Comparison of ENCODE assay signal across 8 cellular contexts in the genomic region with DNA sequence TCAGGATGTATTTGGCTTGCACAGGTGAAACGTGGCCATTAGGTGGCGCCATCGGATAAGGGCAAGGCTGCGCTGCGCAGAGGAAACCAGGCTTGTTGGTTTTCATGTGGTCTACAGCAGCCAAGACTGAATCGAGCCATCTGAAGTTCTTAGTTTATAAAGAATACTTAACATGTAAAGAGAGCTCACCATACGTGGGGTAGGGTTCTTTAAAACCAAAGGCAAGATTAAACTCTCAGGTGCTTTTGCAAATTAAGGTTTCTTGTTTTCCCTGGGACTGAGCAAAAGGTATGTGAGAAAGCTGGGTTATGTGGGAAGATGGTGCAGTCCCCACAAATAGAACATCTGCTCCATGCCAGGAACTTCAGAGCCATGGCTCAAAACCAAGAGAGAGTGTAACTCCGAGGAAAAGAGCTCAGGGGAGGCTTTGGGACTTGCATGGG. TPM values are rescaled to one million over a fixed set of nuclear protein-coding genes. Genes with fewer than 3 reads are reported as not detected.
DNase-seq lines count a peak whose midpoint lies in the region; ATAC-seq, FAIRE-seq and TF ChIP-seq lines count a peak whose summit lies in the region.

No MANE protein-coding gene starts in this region.

- H3K27ac ChIP-seq in A549 = no peak overlapping the region
- no peak overlapping the region for H3K27ac ChIP-seq in upper lobe of right lung

- H3K9me3 ChIP-seq in A549 (no peaks in the 10 kb centered on the region), upper lobe of right lung (no peaks in the 10 kb centered on the region)

- TF ChIP-seq RAD21 in A549 (conservative IDR thresholded peaks at IDR 0.05 in 1 of 2, IDR thresholded peaks at IDR 0.05 in 1 of 2) = peak; percentile 90 to 96

- no peaks in the 10 kb centered on the region for H3K27me3 ChIP-seq in upper lobe of right lung

- TF ChIP-seq POLR2A in A549 (IDR thresholded peaks at IDR 0.05; ENCODE audit: low read length) = no peak

- no peaks in the 10 kb centered on the region for H3K36me3 ChIP-seq in upper lobe of right lung

- POLR2A ChIA-PET in A549 (lab: Yijun Ruan, JAX) = interaction anchor here (0.9 to 2.0 kb wide), 4 partner anchors 22 to 870 kb away, joined by 3 to 13 read pairs (median 4); partner anchors contain the start of genes MTOR, SRM and TARDBP

- H3K27ac Mint-ChIP-seq in activated naive CD4-positive, alpha-beta T cell treated with anti-CD3 and anti-CD28 coated beads, Interleukin-2, amount 50 U/mL, for 72 hours = no peak overlapping the region

- no peaks in the 10 kb centered on the region for H3K9me3 Mint-ChIP-seq in activated naive CD4-positive, alpha-beta T cell treated with anti-CD3 and anti-CD28 coated beads, Interleukin-2, amount 50 U/mL, for 72 hours

- DNase-seq in A549 (ENCODE audit: low read depth in 1 of 2, low spot score in 1 of 2) (peak; percentile 74 to 78), GM19238 (ENCODE audit: insufficient read length, low spot score) (peak; percentile 82), NCI-H1105 treated with DMSO at 0.1 percent for 48 hours (lab: John Stamatoyannopoulos, UW) (peak; percentile 88), SKM-1 (lab: John Stamatoyannopoulos, UW; ENCODE audit: unreplicated experiment) (peak; percentile 79), head of caudate nucleus (peak; percentile 77 to 97 (median 92)), posterior cingulate gyrus (peak; percentile 81 to 98 (median 92)), upper lobe of right lung (peak; percentile 90)
- DNase-seq in activated naive CD4-positive, alpha-beta T cell treated with anti-CD3 and anti-CD28 coated beads, Interleukin-2, amount 50 U/mL, for 72 hours (ENCODE audit: low spot score in 2 of 2) = peak; percentile 79 to 89

- 2% methylated on average over 8 of the region's 8 CpGs for WGBS in A549 (ENCODE audit: missing lambda C conversion rate)

- peak; percentile 90 to 95 for ATAC-seq in A549
- peak; percentile 90 to 98 for ATAC-seq in activated naive CD4-positive, alpha-beta T cell treated with anti-CD3 and anti-CD28 coated beads, Interleukin-2, amount 50 U/mL, for 72 hours
- ATAC-seq in upper lobe of right lung = peak; percentile 96

- intact Hi-C loops in head of caudate nucleus (cut with DNase I) (loop anchor here (5.0 kb wide), 1 partner anchor 605 kb away; no protein-coding TSS in a partner anchor), posterior cingulate gyrus (cut with DNase I) (loop anchor here (2.0 kb wide), 1 partner anchor 607 kb away; no protein-coding TSS in a partner anchor), upper lobe of right lung (cut with DNase I) (loop anchor here (5.0 kb wide), 1 partner anchor 610 kb away; no protein-coding TSS in a partner anchor)

- no peak for TF ChIP-seq EP300 in A549 (IDR thresholded peaks at IDR 0.05)

- H3K36me3 Mint-ChIP-seq in activated naive CD4-positive, alpha-beta T cell treated with anti-CD3 and anti-CD28 coated beads, Interleukin-2, amount 50 U/mL, for 72 hours = no peaks in the 10 kb centered on the region

- no peak overlapping the region for H3K4me2 ChIP-seq in A549

- H3K4me3 ChIP-seq in A549 (no peak overlapping the region), upper lobe of right lung (no peak overlapping the region)

- peak; percentile 86 for TF ChIP-seq CTCF in A549 (IDR thresholded peaks at IDR 0.05)
- peak; percentile 97 for TF ChIP-seq CTCF in upper lobe of right lung (IDR thresholded peaks at IDR 0.05)

- FAIRE-seq in A549 (lab: Jason Lieb, UNC) = peak; percentile 87

- no peaks in the 10 kb centered on the region for H3K4me1 ChIP-seq in A549
- H3K4me1 ChIP-seq in upper lobe of right lung = no peaks in the 10 kb centered on the region

- CTCF ChIA-PET in A549 (lab: Yijun Ruan, JAX) = interaction anchor here (0.6 to 4.8 kb wide), 72 partner anchors 10 to 1221 kb away, joined by 3 to 124 read pairs (median 4); partner anchors contain the start of genes EXOSC10, FBXO44, FBXO6 and MASP2

TF ChIP-seq in A549, 52 proteins besides CTCF, POLR2A, EP300 and RAD21:
- TF ChIP-seq ZNF302 (CRISPR knock-in tag; IDR thresholded peaks at IDR 0.05) = no peak
- TF ChIP-seq SMC3 (IDR thresholded peaks at IDR 0.05) = peak; percentile 53; the same call in 2 of the 3 replicates

RNA-seq across cellular contexts. Expression of gene MASP2, which starts 9.3 kb away (rescaled TPM):
- polyA plus RNA-seq in A549 (2011; rRNA removed) (0.07 TPM in 1 of 2 replicates, not detected in the other), A549 (2017; fragmentation: RNase III; extraction: RNeasy Plus Mini Kit Qiagen cat#74134 plus additional on column Dnase treatment) (0.08 to 0.25 TPM (median 0.12 TPM) in 3 replicates)
- 0.19 and 0.21 TPM in 2 replicates for polyA plus RNA-seq in A549 (2012; cell fraction: cytosol; rRNA removed)
- 1.2 and 1.7 TPM in 2 replicates for polyA plus RNA-seq in A549 (2012; cell fraction: nucleus; rRNA removed)
- not detected in 2 replicates for polyA minus RNA-seq in A549 (2011; rRNA and poly(A)+ RNA removed)
- under 1 TPM in 1 of 2 donors, not detected in 1; 0.21 TPM for total RNA-seq in activated naive CD4-positive, alpha-beta T cell treated with anti-CD3 and anti-CD28 coated beads, Interleukin-2, amount 50 U/mL, for 72 hours
- not detected for total RNA-seq in upper lobe of right lung

RNA-seq across cellular contexts. Expression of gene SRM, which starts 22.1 kb away (rescaled TPM):
- polyA plus RNA-seq in A549 (2011; rRNA removed) (30.8 and 43.6 TPM in 2 replicates), A549 (2017; fragmentation: RNase III; extraction: RNeasy Plus Mini Kit Qiagen cat#74134 plus additional on column Dnase treatment) (87.8 to 97.5 TPM (median 89.7 TPM) in 3 replicates)
- 186 and 208 TPM in 2 replicates for polyA plus RNA-seq in A549 (2012; cell fraction: cytosol; rRNA removed)
- polyA plus RNA-seq in A549 (2012; cell fraction: nucleus; rRNA removed) = 93.0 and 140 TPM in 2 replicates
- polyA minus RNA-seq in A549 (2011; rRNA and poly(A)+ RNA removed) = 62.6 and 97.6 TPM in 2 replicates
- total RNA-seq in activated naive CD4-positive, alpha-beta T cell treated with anti-CD3 and anti-CD28 coated beads, Interleukin-2, amount 50 U/mL, for 72 hours = 100 to 1,000 TPM; 107 to 148 TPM
- 46.1 TPM for total RNA-seq in upper lobe of right lung

RNA-seq across cellular contexts. Expression of gene TARDBP, which starts 25.3 kb away (rescaled TPM):
- polyA plus RNA-seq in A549 (2011; rRNA removed) (219 and 299 TPM in 2 replicates), A549 (2017; fragmentation: RNase III; extraction: RNeasy Plus Mini Kit Qiagen cat#74134 plus additional on column Dnase treatment) (245 to 264 TPM (median 264 TPM) in 3 replicates)
- polyA plus RNA-seq in A549 (2012; cell fraction: cytosol; rRNA removed) = 162 and 197 TPM in 2 replicates
- polyA plus RNA-seq in A549 (2012; cell fraction: nucleus; rRNA removed) = 71.2 and 117 TPM in 2 replicates
- 83.7 and 84.1 TPM in 2 replicates for polyA minus RNA-seq in A549 (2011; rRNA and poly(A)+ RNA removed)
- 100 to 1,000 TPM; 132 to 168 TPM for total RNA-seq in activated naive CD4-positive, alpha-beta T cell treated with anti-CD3 and anti-CD28 coated beads, Interleukin-2, amount 50 U/mL, for 72 hours
- 112 TPM for total RNA-seq in upper lobe of right lung
